Comparison of ENCODE assay signal across 1 cellular context in the genomic region with DNA sequence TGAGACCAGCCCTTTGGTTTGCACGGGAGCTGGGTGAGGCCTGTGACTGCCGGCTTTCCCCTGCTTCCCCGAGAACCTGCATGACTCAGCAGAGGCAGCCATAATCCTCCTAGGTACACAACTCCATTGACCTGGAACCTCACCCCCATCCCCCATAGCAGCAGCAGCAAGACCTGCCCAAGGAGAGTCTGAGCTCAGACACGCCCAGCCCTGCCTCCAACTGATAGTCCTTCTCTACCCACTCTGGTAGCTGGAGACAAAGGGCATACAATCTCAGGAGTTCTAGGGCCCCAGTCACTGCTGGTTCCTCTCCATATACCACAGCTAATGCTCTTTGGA.
TF ChIP-seq lines count a peak whose summit lies in the region.

No MANE protein-coding gene starts in this region.

TF ChIP-seq in GM12878, 131 proteins besides CTCF, POLR2A, EP300 and RAD21 (continued from another document):
- TF ChIP-seq EED (IDR thresholded peaks at IDR 0.05; ENCODE audit: low read depth) (no peak), STAT3 (IDR thresholded peaks at IDR 0.05; ENCODE audit: low read depth, low read length) (no peak), MXI1 (IDR thresholded peaks at IDR 0.05; ENCODE audit: low read depth, low read length) (no peak), HDAC6 (IDR thresholded peaks at IDR 0.05; ENCODE audit: unreplicated experiment) (no peak), FOXK2 (IDR thresholded peaks at IDR 0.05) (no peak), ATF7 (IDR thresholded peaks at IDR 0.05; ENCODE audit: low read depth) (no peak), MLLT1 (IDR thresholded peaks at IDR 0.05) (no peak), FOS (IDR thresholded peaks at IDR 0.05; ENCODE audit: borderline replicate concordance, extremely low read depth, insufficient read length) (no peak), REST (IDR thresholded peaks at IDR 0.05; ENCODE audit: low read depth, low read length) (no peak)
- TF ChIP-seq, protein P1, sequence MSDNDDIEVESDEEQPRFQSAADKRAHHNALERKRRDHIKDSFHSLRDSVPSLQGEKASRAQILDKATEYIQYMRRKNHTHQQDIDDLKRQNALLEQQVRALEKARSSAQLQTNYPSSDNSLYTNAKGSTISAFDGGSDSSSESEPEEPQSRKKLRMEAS (IDR thresholded peaks at IDR 0.05; ENCODE audit: low read depth, low read length): no peak
- TF ChIP-seq, protein P2, sequence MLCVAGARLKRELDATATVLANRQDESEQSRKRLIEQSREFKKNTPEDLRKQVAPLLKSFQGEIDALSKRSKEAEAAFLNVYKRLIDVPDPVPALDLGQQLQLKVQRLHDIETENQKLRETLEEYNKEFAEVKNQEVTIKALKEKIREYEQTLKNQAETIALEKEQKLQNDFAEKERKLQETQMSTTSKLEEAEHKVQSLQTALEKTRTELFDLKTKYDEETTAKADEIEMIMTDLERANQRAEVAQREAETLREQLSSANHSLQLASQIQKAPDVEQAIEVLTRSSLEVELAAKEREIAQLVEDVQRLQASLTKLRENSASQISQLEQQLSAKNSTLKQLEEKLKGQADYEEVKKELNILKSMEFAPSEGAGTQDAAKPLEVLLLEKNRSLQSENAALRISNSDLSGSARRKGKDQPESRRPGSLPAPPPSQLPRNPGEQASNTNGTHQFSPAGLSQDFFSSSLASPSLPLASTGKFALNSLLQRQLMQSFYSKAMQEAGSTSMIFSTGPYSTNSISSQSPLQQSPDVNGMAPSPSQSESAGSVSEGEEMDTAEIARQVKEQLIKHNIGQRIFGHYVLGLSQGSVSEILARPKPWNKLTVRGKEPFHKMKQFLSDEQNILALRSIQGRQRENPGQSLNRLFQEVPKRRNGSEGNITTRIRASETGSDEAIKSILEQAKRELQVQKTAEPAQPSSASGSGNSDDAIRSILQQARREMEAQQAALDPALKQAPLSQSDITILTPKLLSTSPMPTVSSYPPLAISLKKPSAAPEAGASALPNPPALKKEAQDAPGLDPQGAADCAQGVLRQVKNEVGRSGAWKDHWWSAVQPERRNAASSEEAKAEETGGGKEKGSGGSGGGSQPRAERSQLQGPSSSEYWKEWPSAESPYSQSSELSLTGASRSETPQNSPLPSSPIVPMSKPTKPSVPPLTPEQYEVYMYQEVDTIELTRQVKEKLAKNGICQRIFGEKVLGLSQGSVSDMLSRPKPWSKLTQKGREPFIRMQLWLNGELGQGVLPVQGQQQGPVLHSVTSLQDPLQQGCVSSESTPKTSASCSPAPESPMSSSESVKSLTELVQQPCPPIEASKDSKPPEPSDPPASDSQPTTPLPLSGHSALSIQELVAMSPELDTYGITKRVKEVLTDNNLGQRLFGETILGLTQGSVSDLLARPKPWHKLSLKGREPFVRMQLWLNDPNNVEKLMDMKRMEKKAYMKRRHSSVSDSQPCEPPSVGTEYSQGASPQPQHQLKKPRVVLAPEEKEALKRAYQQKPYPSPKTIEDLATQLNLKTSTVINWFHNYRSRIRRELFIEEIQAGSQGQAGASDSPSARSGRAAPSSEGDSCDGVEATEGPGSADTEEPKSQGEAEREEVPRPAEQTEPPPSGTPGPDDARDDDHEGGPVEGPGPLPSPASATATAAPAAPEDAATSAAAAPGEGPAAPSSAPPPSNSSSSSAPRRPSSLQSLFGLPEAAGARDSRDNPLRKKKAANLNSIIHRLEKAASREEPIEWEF (IDR thresholded peaks at IDR 0.05; ENCODE audit: insufficient replicate concordance, low read depth, low read length): no peak
